Comparison of ENCODE assay signal across 15 cellular contexts in genomic region chr20:11814276-11814675, GRCh38.
DNase-seq lines count a peak whose midpoint lies in the region; ATAC-seq and TF ChIP-seq lines count a peak whose summit lies in the region.
"Had no signal": no experiment of that assay in that cellular context is flagged by ENCODE, and none has a peak within 500 bp of the region (broad histone marks: within the 10 kb centered on the region; RNA-seq: fewer than 3 reads in every experiment).

No MANE protein-coding gene starts in this region.

- peaks cover 0 to 7% of the 10 kb centered on the region in 2 donors for H3K9me3 Mint-ChIP-seq in activated naive CD4-positive, alpha-beta T cell treated with anti-CD3 and anti-CD28 coated beads, Interleukin-2, amount 50 U/mL, for 72 hours
- H3K9me3 Mint-ChIP-seq in nephron progenitor cell: no peaks in the 10 kb centered on the region
- H3K9me3 Mint-ChIP-seq: nephron had no signal

- no peaks in the 10 kb centered on the region for H3K79me2 ChIP-seq in mesendoderm (ENCODE audit: control insufficient read depth, insufficient read depth, low read length)

- H2BK120ac ChIP-seq in mesendoderm (ENCODE audit: low read depth, low read length): no peak overlapping the region

- no peaks in the 10 kb centered on the region for H3K36me3 ChIP-seq in mesendoderm (ENCODE audit: control insufficient read depth, insufficient read depth, low read length)

- H2BK15ac ChIP-seq in mesendoderm (replicated peaks; ENCODE audit: low read depth): no peak overlapping the region

- H3K9ac ChIP-seq in mesendoderm (ENCODE audit: low read length): no peak overlapping the region

- H3K4me3 ChIP-seq in mesendoderm (ENCODE audit: low read length): no peak overlapping the region

- no peak overlapping the region for H4K8ac ChIP-seq in mesendoderm (ENCODE audit: low read depth, low read length)

- H3K4me1 ChIP-seq in mesendoderm (ENCODE audit: control insufficient read depth, low read depth, low read length): no peaks in the 10 kb centered on the region

- H3K27me3 Mint-ChIP-seq in nephron progenitor cell (ENCODE audit: low read depth, poor library complexity): no peaks in the 10 kb centered on the region

- no peak overlapping the region for H3K56ac ChIP-seq in mesendoderm (ENCODE audit: low read length)

- peak; percentile 82 for DNase-seq in DMS79 treated with DMSO at 0.1 percent for 48 hours (lab: John Stamatoyannopoulos, UW)
- DNase-seq in M059J (ENCODE audit: low read depth): peak; percentile 97
- no peak for DNase-seq in epithelial cell of prostate (ENCODE audit: low read depth, low spot score)
- DNase-seq in mesendoderm: peak; percentile 4
- no peak for DNase-seq in activated effector memory CD4-positive, alpha-beta T cell treated with anti-CD3 and anti-CD28 coated beads, Interleukin-2, amount 50 U/mL, for 16 hours
- DNase-seq in activated naive CD4-positive, alpha-beta T cell treated with anti-CD3 and anti-CD28 coated beads, Interleukin-2, amount 50 U/mL, for 72 hours (ENCODE audit: low spot score in 2 of 2): no peak
- no peak for DNase-seq in NCI-H187 (lab: John Stamatoyannopoulos, UW)
- no peak for DNase-seq in nephron progenitor cell
- DNase-seq: activated CD8-positive, alpha-beta memory T cell treated with anti-CD3 and anti-CD28 coated beads for 24 hours; activated effector memory CD4-positive, alpha-beta T cell treated with Interleukin-2 at 50 U/mL for 16 hours; DMS 273 treated with DMSO at 0.1 percent for 48 hours; foreskin melanocyte; NCI-H1930; substantia nigra had no signal

- no peak for ATAC-seq in activated naive CD4-positive, alpha-beta T cell treated with anti-CD3 and anti-CD28 coated beads, Interleukin-2, amount 50 U/mL, for 72 hours

- no peaks in the 10 kb centered on the region for H3K36me3 Mint-ChIP-seq in activated naive CD4-positive, alpha-beta T cell treated with anti-CD3 and anti-CD28 coated beads, Interleukin-2, amount 50 U/mL, for 72 hours
- H3K36me3 Mint-ChIP-seq in nephron progenitor cell (ENCODE audit: low read depth): no peaks in the 10 kb centered on the region

- H3K27me3 ChIP-seq in mesendoderm (ENCODE audit: insufficient read depth, low read length, poor library complexity): no peaks in the 10 kb centered on the region

- H3K79me1 ChIP-seq in mesendoderm (ENCODE audit: low read length): no peaks in the 10 kb centered on the region

- no peak overlapping the region for H3K27ac Mint-ChIP-seq in activated naive CD4-positive, alpha-beta T cell treated with anti-CD3 and anti-CD28 coated beads, Interleukin-2, amount 50 U/mL, for 72 hours
- H3K27ac Mint-ChIP-seq in nephron progenitor cell: no peak overlapping the region
- H3K27ac Mint-ChIP-seq: nephron had no signal

- no peak overlapping the region for H3K18ac ChIP-seq in mesendoderm (ENCODE audit: low read length)

- no peak overlapping the region for H3K4me3 Mint-ChIP-seq in nephron progenitor cell
- H3K4me3 Mint-ChIP-seq: nephron had no signal

- no peak overlapping the region for H2BK5ac ChIP-seq in mesendoderm (ENCODE audit: low read length)

- no CpG with 5 or more reads among the region's 3 CpGs for WGBS in mesendoderm (ENCODE audit: extremely low coverage, insufficient coverage, low lambda C conversion rate)

- no peak overlapping the region for H3K4ac ChIP-seq in mesendoderm (ENCODE audit: low read depth, low read length)

- no peak overlapping the region for H2AK5ac ChIP-seq in mesendoderm (ENCODE audit: low read length)

- H4K5ac ChIP-seq in mesendoderm (ENCODE audit: low read length): no peak overlapping the region

- H3K4me2 ChIP-seq in mesendoderm (ENCODE audit: low read length): no peak overlapping the region

- no peak for TF ChIP-seq CTCF in nephron progenitor cell (IDR thresholded peaks at IDR 0.05)

- H3K27ac ChIP-seq in epithelial cell of prostate: peak overlapping the region; percentile 36
- H3K27ac ChIP-seq in mesendoderm (ENCODE audit: low read depth, low read length): no peak overlapping the region

- H3K4me1 Mint-ChIP-seq in nephron progenitor cell: peaks cover 14% of the 10 kb centered on the region
- H3K4me1 Mint-ChIP-seq: nephron had no signal

- H3K23ac ChIP-seq in mesendoderm (ENCODE audit: low read length): no peak overlapping the region

Comparison
In these comparisons a context has a peak if more than half of its experiments do, and no peak if none do; other contexts are left out.
1. DNase-seq: peak in DMS79 treated with DMSO at 0.1 percent for 48 hours (single experiment), M059J (single experiment) and mesendoderm (single experiment); none in epithelial cell of prostate (single experiment), activated effector memory CD4-positive, alpha-beta T cell treated with anti-CD3 and anti-CD28 coated beads, Interleukin-2, amount 50 U/mL, for 16 hours (single experiment), activated naive CD4-positive, alpha-beta T cell treated with anti-CD3 and anti-CD28 coated beads, Interleukin-2, amount 50 U/mL, for 72 hours (0 of 2), NCI-H187 (0 of 2) and nephron progenitor cell (single experiment).